ENCODE assay signal across 17 cellular contexts in genomic region chr1:156426015-156426414, GRCh38. TPM values are rescaled to one million over a fixed set of nuclear protein-coding genes. Genes with fewer than 3 reads are reported as not detected.
A peak's percentile ranks its signal among the peaks of the same experiment; 100 is the strongest.
DNase-seq lines count a peak whose midpoint lies in the region; ATAC-seq, FAIRE-seq and TF ChIP-seq lines count a peak whose summit lies in the region.
"Had no signal": no experiment of that assay in that cellular context is flagged by ENCODE, and none has a peak within 500 bp of the region (broad histone marks: within the 10 kb centered on the region; RNA-seq: fewer than 3 reads in every experiment).

No MANE protein-coding gene starts in this region.

- TF ChIP-seq CTCF in coronary artery (IDR thresholded peaks at IDR 0.05) = no peak

- no peak overlapping the region for H3K4me3 ChIP-seq in coronary artery
- H3K4me3 ChIP-seq: BLaER1 had no signal

- FAIRE-seq in urothelium cell line (lab: Jason Lieb, UNC) = peak; percentile 44

- peak overlapping the region; percentile 89 for H3K27ac ChIP-seq in angular gyrus (ENCODE audit: low read depth, low read length)
- H3K27ac ChIP-seq in cingulate gyrus (ENCODE audit: low read depth, low read length) = peak overlapping the region; percentile 25
- no peak overlapping the region for H3K27ac ChIP-seq in coronary artery
- H3K27ac ChIP-seq: BLaER1 had no signal

- ATAC-seq in esophagus mucosa (no peak), HG03565 (IDR thresholded peaks at IDR 0.05; ENCODE audit: unreplicated experiment) (no peak)

- DNase-seq in mesenteric fat pad (ENCODE audit: low spot score) (peak; percentile 26), urothelium cell line (ENCODE audit: low spot score) (no peak), coronary artery (ENCODE audit: low spot score) (no peak)
- DNase-seq: 8988T; CD4-positive, alpha-beta memory T cell; DMS153; DMS79; GDM1; GOT3; H9 had no signal

RNA-seq across cellular contexts. Expression of gene RHBG, which starts 57.0 kb away (rescaled TPM):
- total RNA-seq in mesenteric fat pad (not detected), esophagus mucosa (1.7 TPM)
- total RNA-seq: A673; CD4-positive, alpha-beta memory T cell; HT-29 had no signal

Comparison
In these comparisons a context has a peak if more than half of its experiments do, and no peak if none do; other contexts are left out.
1. H3K27ac ChIP-seq: peak in angular gyrus (single experiment) and cingulate gyrus (single experiment); none in coronary artery (0 of 2).